9 cellular contexts compared by ENCODE assay signal in genomic region chr14:91380610-91381371, GRCh38. TPM values are rescaled to one million over a fixed set of nuclear protein-coding genes. Genes with fewer than 3 reads are reported as not detected.
DNase-seq lines count a peak whose midpoint lies in the region; ATAC-seq and TF ChIP-seq lines count a peak whose summit lies in the region.
"Had no signal": no experiment of that assay in that cellular context is flagged by ENCODE, and none has a peak within 500 bp of the region (broad histone marks: within the 10 kb centered on the region; RNA-seq: fewer than 3 reads in every experiment).

No MANE protein-coding gene starts in this region.

- H3K27me3 Mint-ChIP-seq in activated naive CD8-positive, alpha-beta T cell treated with anti-CD3 and anti-CD28 coated beads, Interleukin-2, amount 10 ng/mL, durations not matched to agents 7 days and 5 days = no peaks in the 10 kb centered on the region
- peaks cover 9% of the 10 kb centered on the region for H3K27me3 Mint-ChIP-seq in nephron progenitor cell (ENCODE audit: low read depth, poor library complexity)

- POLR2A ChIA-PET in activated naive CD8-positive, alpha-beta T cell treated with anti-CD3 and anti-CD28 coated beads, Interleukin-2, amount 10 ng/mL, durations not matched to agents 7 days and 5 days (lab: Charles Lee) = no interaction called here

- H3K9me3 Mint-ChIP-seq in activated naive CD8-positive, alpha-beta T cell treated with anti-CD3 and anti-CD28 coated beads, Interleukin-2, amount 10 ng/mL, durations not matched to agents 7 days and 5 days = no peaks in the 10 kb centered on the region
- H3K9me3 Mint-ChIP-seq in nephron progenitor cell = no peaks in the 10 kb centered on the region

- H3K27me3 ChIP-seq in esophagus muscularis mucosa = no peaks in the 10 kb centered on the region
- H3K27me3 ChIP-seq: upper lobe of left lung had no signal

- H3K27ac Mint-ChIP-seq in activated naive CD8-positive, alpha-beta T cell treated with anti-CD3 and anti-CD28 coated beads, Interleukin-2, amount 10 ng/mL, durations not matched to agents 7 days and 5 days = peak overlapping the region; percentile 63
- peak overlapping the region; percentile 99 for H3K27ac Mint-ChIP-seq in nephron progenitor cell

- no peak for TF ChIP-seq EP300 in esophagus muscularis mucosa (IDR thresholded peaks at IDR 0.05)

- H3K9me3 ChIP-seq in esophagus muscularis mucosa = no peaks in the 10 kb centered on the region
- H3K9me3 ChIP-seq: upper lobe of left lung had no signal

- no peak overlapping the region for H3K4me3 ChIP-seq in esophagus muscularis mucosa
- H3K4me3 ChIP-seq: upper lobe of left lung had no signal

- H3K4me1 Mint-ChIP-seq in activated naive CD8-positive, alpha-beta T cell treated with anti-CD3 and anti-CD28 coated beads, Interleukin-2, amount 10 ng/mL, durations not matched to agents 7 days and 5 days = peaks cover 78% of the 10 kb centered on the region
- peaks cover 95% of the 10 kb centered on the region for H3K4me1 Mint-ChIP-seq in nephron progenitor cell

- H3K36me3 ChIP-seq in esophagus muscularis mucosa = no peaks in the 10 kb centered on the region
- H3K36me3 ChIP-seq: upper lobe of left lung had no signal

- no peak for TF ChIP-seq POLR2A in esophagus muscularis mucosa (IDR thresholded peaks at IDR 0.05; ENCODE audit: low read depth)

- intact Hi-C loops in esophagus muscularis mucosa (cut with DNase I) = no loop called here

- no peak overlapping the region for H3K4me3 Mint-ChIP-seq in activated naive CD8-positive, alpha-beta T cell treated with anti-CD3 and anti-CD28 coated beads, Interleukin-2, amount 10 ng/mL, durations not matched to agents 7 days and 5 days
- H3K4me3 Mint-ChIP-seq in nephron progenitor cell = peak overlapping the region; percentile 52

- no peak for ATAC-seq in activated naive CD8-positive, alpha-beta T cell treated with anti-CD3 and anti-CD28 coated beads, Interleukin-2, amount 10 ng/mL, durations not matched to agents 7 days and 5 days (ENCODE audit: low read depth)
- ATAC-seq in HG03139 (IDR thresholded peaks at IDR 0.05; ENCODE audit: unreplicated experiment) (no peak), HG03565 (IDR thresholded peaks at IDR 0.05; ENCODE audit: unreplicated experiment) (no peak)

- DNase-seq in NCI-H510A treated with DMSO at 0.1 percent for 48 hours (lab: John Stamatoyannopoulos, UW) (peak; percentile 25), NCI-H510A (lab: John Stamatoyannopoulos, UW) (no peak), NCI-H2107 (lab: John Stamatoyannopoulos, UW) (peak; percentile 94), nephron progenitor cell (no peak), esophagus muscularis mucosa (ENCODE audit: extremely low spot score) (no peak)
- no peak for DNase-seq in activated naive CD8-positive, alpha-beta T cell treated with anti-CD3 and anti-CD28 coated beads, Interleukin-2, amount 10 ng/mL, durations not matched to agents 7 days and 5 days
- DNase-seq: upper lobe of left lung had no signal

- TF ChIP-seq CTCF in nephron progenitor cell (IDR thresholded peaks at IDR 0.05) = no peak
- TF ChIP-seq CTCF in esophagus muscularis mucosa (IDR thresholded peaks at IDR 0.05) = no peak

- 21% methylated on average over 7 of the region's 11 CpGs for WGBS in esophagus muscularis mucosa

- peaks cover 22% of the 10 kb centered on the region for H3K36me3 Mint-ChIP-seq in activated naive CD8-positive, alpha-beta T cell treated with anti-CD3 and anti-CD28 coated beads, Interleukin-2, amount 10 ng/mL, durations not matched to agents 7 days and 5 days
- peaks cover 16% of the 10 kb centered on the region for H3K36me3 Mint-ChIP-seq in nephron progenitor cell (ENCODE audit: low read depth)

- H3K27ac ChIP-seq in esophagus muscularis mucosa (replicated peaks in 1 of 4) = no peak overlapping the region

- H3K4me1 ChIP-seq in esophagus muscularis mucosa = peaks cover 25 to 46% (median 30%) of the 10 kb centered on the region in 4 donors

RNA-seq across cellular contexts. Expression of gene CCDC88C, which starts 36.8 kb away (rescaled TPM):
- total RNA-seq in activated naive CD8-positive, alpha-beta T cell treated with anti-CD3 and anti-CD28 coated beads, Interleukin-2, amount 10 ng/mL, durations not matched to agents 7 days and 5 days = 100 to 1,000 TPM; 206 to 209 TPM
- total RNA-seq in esophagus muscularis mucosa = 1 to 10 TPM; 4.2 to 6.3 (median 5.6) TPM

Comparison
In these comparisons a context has a peak if more than half of its experiments do, and no peak if none do; other contexts are left out.
1. DNase-seq: peak in NCI-H510A treated with DMSO at 0.1 percent for 48 hours (single experiment) and NCI-H2107 (single experiment); none in NCI-H510A (single experiment), activated naive CD8-positive, alpha-beta T cell treated with anti-CD3 and anti-CD28 coated beads, Interleukin-2, amount 10 ng/mL, durations not matched to agents 7 days and 5 days (single experiment), nephron progenitor cell (single experiment) and esophagus muscularis mucosa (single experiment).
2. RNA of gene CCDC88C, which starts 36.8 kb away (total RNA-seq): 206 to 209 TPM in activated naive CD8-positive, alpha-beta T cell treated with anti-CD3 and anti-CD28 coated beads, Interleukin-2, amount 10 ng/mL, durations not matched to agents 7 days and 5 days; 4.2 to 6.3 TPM in esophagus muscularis mucosa; every median in the first group is over 10 times any median in the second.